Comparison of ENCODE assay signal across 2 cellular contexts in the genomic region with DNA sequence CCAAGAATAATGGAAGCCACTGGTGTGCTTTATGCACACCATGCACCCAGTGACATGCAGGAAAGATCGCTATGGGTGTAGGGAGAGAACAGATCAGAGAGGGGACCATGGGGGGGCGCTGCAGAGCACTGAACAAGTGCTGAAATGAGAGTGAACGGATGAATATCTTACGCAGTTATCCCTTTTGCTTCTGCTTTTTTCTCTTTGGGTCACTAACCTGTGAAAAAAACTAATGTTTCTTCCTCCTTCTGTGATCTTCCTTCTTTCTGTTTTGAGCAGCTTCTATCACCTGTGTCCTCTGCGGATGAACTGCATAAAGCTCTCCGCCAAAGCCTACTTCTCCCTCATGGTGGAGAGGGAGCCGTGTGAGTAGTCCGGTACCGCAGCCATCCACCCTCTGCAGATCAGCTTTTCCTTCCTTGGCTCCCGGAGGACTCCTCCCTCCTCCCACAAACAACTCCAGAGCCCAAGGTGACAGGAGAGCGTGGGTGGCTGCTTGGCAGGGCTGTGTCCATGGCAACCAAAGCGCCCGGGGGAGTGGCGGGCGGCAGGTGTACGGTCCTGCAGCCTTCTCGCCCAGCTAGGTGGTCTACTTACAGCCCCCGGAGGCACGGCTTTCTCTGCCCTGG.
TF ChIP-seq lines count a peak whose summit lies in the region.

No MANE protein-coding gene starts in this region.

TF ChIP-seq in Ishikawa, 13 proteins besides CTCF, POLR2A, EP300 and RAD21 (continued from another document):
- no peak for TF ChIP-seq TAF1 (IDR thresholded peaks at IDR 0.05; ENCODE audit: low read depth)
- peak; percentile 99 for TF ChIP-seq EGR1 (IDR thresholded peaks at IDR 0.05)
- TF ChIP-seq YY1 (IDR thresholded peaks at IDR 0.05; ENCODE audit: low read depth), result no peak
- TF ChIP-seq, protein P1, sequence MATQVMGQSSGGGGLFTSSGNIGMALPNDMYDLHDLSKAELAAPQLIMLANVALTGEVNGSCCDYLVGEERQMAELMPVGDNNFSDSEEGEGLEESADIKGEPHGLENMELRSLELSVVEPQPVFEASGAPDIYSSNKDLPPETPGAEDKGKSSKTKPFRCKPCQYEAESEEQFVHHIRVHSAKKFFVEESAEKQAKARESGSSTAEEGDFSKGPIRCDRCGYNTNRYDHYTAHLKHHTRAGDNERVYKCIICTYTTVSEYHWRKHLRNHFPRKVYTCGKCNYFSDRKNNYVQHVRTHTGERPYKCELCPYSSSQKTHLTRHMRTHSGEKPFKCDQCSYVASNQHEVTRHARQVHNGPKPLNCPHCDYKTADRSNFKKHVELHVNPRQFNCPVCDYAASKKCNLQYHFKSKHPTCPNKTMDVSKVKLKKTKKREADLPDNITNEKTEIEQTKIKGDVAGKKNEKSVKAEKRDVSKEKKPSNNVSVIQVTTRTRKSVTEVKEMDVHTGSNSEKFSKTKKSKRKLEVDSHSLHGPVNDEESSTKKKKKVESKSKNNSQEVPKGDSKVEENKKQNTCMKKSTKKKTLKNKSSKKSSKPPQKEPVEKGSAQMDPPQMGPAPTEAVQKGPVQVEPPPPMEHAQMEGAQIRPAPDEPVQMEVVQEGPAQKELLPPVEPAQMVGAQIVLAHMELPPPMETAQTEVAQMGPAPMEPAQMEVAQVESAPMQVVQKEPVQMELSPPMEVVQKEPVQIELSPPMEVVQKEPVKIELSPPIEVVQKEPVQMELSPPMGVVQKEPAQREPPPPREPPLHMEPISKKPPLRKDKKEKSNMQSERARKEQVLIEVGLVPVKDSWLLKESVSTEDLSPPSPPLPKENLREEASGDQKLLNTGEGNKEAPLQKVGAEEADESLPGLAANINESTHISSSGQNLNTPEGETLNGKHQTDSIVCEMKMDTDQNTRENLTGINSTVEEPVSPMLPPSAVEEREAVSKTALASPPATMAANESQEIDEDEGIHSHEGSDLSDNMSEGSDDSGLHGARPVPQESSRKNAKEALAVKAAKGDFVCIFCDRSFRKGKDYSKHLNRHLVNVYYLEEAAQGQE (IDR thresholded peaks at IDR 0.05; ENCODE audit: low read depth), result no peak

TF ChIP-seq in GM12878, 131 proteins besides CTCF, POLR2A, EP300 and RAD21 (continued from another document):
- TF ChIP-seq FOS (IDR thresholded peaks at IDR 0.05; ENCODE audit: borderline replicate concordance, extremely low read depth, insufficient read length) (no peak), NFIC (IDR thresholded peaks at IDR 0.05; ENCODE audit: low read depth, low read length) (0 out of 2 replicates have a peak, but pooled peaks have one; percentile 20), EGR1 (IDR thresholded peaks at IDR 0.05; ENCODE audit: borderline replicate concordance in 1 of 2, low read depth in 2 of 2, low read length in 2 of 2) (peak in 1 of 2 experiments; percentile 74; a peak in 2 of 3 replicates), POLR2AphosphoS2 (IDR thresholded peaks at IDR 0.05; ENCODE audit: low read depth, low read length) (no peak), HDGF (IDR thresholded peaks at IDR 0.05) (no peak), KAT2A (conservative IDR thresholded peaks at IDR 0.05; ENCODE audit: control insufficient read depth, low read depth, low read length) (no peak), BMI1 (IDR thresholded peaks at IDR 0.05; ENCODE audit: borderline replicate concordance) (no peak), NBN (IDR thresholded peaks at IDR 0.05) (no peak), MTA2 (IDR thresholded peaks at IDR 0.05; ENCODE audit: low read depth) (peak; percentile 66; the same call in 1 of the 2 replicates), RELA (IDR thresholded peaks at IDR 0.05; ENCODE audit: borderline replicate concordance, partially characterized antibody) (no peak), RAD51 (IDR thresholded peaks at IDR 0.05) (no peak), BCL11A (IDR thresholded peaks at IDR 0.05; ENCODE audit: low read depth, low read length) (no peak), JUNB (IDR thresholded peaks at IDR 0.05) (no peak), CREB1 (IDR thresholded peaks at IDR 0.05; ENCODE audit: low read depth) (no peak), ZSCAN29 (IDR thresholded peaks at IDR 0.05) (no peak), GABPA (IDR thresholded peaks at IDR 0.05; ENCODE audit: low read depth) (no peak), EED (IDR thresholded peaks at IDR 0.05; ENCODE audit: low read depth) (peak; percentile 55; the same call in 1 of the 2 replicates), SREBF2 (IDR thresholded peaks at IDR 0.05; ENCODE audit: low read length) (no peak), MYC (IDR thresholded peaks at IDR 0.05; ENCODE audit: insufficient read depth, insufficient read length, insufficient replicate concordance, low read length, severe bottlenecking) (no peak), DPF2 (IDR thresholded peaks at IDR 0.05) (peak; percentile 59), HCFC1 (IDR thresholded peaks at IDR 0.05; ENCODE audit: low read length) (no peak), STAT3 (IDR thresholded peaks at IDR 0.05; ENCODE audit: low read depth, low read length) (no peak), SUZ12 (IDR thresholded peaks at IDR 0.05; ENCODE audit: unreplicated experiment) (no peak), IKZF2 (IDR thresholded peaks at IDR 0.05) (peak; percentile 36 to 59; a peak in 3 of 4 replicates), CHD1 (IDR thresholded peaks at IDR 0.05; ENCODE audit: low read depth, low read length) (no peak), PML (IDR thresholded peaks at IDR 0.05; ENCODE audit: low read length) (no peak), IKZF1 (conservative IDR thresholded peaks at IDR 0.05) (peak; percentile 65)
- TF ChIP-seq, protein P2, sequence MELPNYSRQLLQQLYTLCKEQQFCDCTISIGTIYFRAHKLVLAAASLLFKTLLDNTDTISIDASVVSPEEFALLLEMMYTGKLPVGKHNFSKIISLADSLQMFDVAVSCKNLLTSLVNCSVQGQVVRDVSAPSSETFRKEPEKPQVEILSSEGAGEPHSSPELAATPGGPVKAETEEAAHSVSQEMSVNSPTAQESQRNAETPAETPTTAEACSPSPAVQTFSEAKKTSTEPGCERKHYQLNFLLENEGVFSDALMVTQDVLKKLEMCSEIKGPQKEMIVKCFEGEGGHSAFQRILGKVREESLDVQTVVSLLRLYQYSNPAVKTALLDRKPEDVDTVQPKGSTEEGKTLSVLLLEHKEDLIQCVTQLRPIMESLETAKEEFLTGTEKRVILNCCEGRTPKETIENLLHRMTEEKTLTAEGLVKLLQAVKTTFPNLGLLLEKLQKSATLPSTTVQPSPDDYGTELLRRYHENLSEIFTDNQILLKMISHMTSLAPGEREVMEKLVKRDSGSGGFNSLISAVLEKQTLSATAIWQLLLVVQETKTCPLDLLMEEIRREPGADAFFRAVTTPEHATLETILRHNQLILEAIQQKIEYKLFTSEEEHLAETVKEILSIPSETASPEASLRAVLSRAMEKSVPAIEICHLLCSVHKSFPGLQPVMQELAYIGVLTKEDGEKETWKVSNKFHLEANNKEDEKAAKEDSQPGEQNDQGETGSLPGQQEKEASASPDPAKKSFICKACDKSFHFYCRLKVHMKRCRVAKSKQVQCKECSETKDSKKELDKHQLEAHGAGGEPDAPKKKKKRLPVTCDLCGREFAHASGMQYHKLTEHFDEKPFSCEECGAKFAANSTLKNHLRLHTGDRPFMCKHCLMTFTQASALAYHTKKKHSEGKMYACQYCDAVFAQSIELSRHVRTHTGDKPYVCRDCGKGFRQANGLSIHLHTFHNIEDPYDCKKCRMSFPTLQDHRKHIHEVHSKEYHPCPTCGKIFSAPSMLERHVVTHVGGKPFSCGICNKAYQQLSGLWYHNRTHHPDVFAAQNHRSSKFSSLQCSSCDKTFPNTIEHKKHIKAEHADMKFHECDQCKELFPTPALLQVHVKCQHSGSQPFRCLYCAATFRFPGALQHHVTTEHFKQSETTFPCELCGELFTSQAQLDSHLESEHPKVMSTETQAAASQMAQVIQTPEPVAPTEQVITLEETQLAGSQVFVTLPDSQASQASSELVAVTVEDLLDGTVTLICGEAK (IDR thresholded peaks at IDR 0.05; ENCODE audit: borderline replicate concordance), result no peak
- TF ChIP-seq, protein P3, sequence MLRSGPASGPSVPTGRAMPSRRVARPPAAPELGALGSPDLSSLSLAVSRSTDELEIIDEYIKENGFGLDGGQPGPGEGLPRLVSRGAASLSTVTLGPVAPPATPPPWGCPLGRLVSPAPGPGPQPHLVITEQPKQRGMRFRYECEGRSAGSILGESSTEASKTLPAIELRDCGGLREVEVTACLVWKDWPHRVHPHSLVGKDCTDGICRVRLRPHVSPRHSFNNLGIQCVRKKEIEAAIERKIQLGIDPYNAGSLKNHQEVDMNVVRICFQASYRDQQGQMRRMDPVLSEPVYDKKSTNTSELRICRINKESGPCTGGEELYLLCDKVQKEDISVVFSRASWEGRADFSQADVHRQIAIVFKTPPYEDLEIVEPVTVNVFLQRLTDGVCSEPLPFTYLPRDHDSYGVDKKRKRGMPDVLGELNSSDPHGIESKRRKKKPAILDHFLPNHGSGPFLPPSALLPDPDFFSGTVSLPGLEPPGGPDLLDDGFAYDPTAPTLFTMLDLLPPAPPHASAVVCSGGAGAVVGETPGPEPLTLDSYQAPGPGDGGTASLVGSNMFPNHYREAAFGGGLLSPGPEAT (IDR thresholded peaks at IDR 0.05; ENCODE audit: low read depth), result peak; percentile 38; the same call in 1 of the 2 replicates
- TF ChIP-seq, protein P4, sequence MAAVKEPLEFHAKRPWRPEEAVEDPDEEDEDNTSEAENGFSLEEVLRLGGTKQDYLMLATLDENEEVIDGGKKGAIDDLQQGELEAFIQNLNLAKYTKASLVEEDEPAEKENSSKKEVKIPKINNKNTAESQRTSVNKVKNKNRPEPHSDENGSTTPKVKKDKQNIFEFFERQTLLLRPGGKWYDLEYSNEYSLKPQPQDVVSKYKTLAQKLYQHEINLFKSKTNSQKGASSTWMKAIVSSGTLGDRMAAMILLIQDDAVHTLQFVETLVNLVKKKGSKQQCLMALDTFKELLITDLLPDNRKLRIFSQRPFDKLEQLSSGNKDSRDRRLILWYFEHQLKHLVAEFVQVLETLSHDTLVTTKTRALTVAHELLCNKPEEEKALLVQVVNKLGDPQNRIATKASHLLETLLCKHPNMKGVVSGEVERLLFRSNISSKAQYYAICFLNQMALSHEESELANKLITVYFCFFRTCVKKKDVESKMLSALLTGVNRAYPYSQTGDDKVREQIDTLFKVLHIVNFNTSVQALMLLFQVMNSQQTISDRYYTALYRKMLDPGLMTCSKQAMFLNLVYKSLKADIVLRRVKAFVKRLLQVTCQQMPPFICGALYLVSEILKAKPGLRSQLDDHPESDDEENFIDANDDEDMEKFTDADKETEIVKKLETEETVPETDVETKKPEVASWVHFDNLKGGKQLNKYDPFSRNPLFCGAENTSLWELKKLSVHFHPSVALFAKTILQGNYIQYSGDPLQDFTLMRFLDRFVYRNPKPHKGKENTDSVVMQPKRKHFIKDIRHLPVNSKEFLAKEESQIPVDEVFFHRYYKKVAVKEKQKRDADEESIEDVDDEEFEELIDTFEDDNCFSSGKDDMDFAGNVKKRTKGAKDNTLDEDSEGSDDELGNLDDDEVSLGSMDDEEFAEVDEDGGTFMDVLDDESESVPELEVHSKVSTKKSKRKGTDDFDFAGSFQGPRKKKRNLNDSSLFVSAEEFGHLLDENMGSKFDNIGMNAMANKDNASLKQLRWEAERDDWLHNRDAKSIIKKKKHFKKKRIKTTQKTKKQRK (IDR thresholded peaks at IDR 0.05; ENCODE audit: low read depth, low read length), result no peak
- TF ChIP-seq, protein P5, sequence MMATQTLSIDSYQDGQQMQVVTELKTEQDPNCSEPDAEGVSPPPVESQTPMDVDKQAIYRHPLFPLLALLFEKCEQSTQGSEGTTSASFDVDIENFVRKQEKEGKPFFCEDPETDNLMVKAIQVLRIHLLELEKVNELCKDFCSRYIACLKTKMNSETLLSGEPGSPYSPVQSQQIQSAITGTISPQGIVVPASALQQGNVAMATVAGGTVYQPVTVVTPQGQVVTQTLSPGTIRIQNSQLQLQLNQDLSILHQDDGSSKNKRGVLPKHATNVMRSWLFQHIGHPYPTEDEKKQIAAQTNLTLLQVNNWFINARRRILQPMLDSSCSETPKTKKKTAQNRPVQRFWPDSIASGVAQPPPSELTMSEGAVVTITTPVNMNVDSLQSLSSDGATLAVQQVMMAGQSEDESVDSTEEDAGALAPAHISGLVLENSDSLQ (IDR thresholded peaks at IDR 0.05), result peak; percentile 16; the same call in 1 of the 2 replicates
- TF ChIP-seq, protein P6, sequence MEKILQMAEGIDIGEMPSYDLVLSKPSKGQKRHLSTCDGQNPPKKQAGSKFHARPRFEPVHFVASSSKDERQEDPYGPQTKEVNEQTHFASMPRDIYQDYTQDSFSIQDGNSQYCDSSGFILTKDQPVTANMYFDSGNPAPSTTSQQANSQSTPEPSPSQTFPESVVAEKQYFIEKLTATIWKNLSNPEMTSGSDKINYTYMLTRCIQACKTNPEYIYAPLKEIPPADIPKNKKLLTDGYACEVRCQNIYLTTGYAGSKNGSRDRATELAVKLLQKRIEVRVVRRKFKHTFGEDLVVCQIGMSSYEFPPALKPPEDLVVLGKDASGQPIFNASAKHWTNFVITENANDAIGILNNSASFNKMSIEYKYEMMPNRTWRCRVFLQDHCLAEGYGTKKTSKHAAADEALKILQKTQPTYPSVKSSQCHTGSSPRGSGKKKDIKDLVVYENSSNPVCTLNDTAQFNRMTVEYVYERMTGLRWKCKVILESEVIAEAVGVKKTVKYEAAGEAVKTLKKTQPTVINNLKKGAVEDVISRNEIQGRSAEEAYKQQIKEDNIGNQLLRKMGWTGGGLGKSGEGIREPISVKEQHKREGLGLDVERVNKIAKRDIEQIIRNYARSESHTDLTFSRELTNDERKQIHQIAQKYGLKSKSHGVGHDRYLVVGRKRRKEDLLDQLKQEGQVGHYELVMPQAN (conservative IDR thresholded peaks at IDR 0.05), result no peak
- TF ChIP-seq, protein P7, sequence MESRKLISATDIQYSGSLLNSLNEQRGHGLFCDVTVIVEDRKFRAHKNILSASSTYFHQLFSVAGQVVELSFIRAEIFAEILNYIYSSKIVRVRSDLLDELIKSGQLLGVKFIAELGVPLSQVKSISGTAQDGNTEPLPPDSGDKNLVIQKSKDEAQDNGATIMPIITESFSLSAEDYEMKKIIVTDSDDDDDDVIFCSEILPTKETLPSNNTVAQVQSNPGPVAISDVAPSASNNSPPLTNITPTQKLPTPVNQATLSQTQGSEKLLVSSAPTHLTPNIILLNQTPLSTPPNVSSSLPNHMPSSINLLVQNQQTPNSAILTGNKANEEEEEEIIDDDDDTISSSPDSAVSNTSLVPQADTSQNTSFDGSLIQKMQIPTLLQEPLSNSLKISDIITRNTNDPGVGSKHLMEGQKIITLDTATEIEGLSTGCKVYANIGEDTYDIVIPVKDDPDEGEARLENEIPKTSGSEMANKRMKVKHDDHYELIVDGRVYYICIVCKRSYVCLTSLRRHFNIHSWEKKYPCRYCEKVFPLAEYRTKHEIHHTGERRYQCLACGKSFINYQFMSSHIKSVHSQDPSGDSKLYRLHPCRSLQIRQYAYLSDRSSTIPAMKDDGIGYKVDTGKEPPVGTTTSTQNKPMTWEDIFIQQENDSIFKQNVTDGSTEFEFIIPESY (IDR thresholded peaks at IDR 0.05), result peak; percentile 89
- TF ChIP-seq, protein P8, sequence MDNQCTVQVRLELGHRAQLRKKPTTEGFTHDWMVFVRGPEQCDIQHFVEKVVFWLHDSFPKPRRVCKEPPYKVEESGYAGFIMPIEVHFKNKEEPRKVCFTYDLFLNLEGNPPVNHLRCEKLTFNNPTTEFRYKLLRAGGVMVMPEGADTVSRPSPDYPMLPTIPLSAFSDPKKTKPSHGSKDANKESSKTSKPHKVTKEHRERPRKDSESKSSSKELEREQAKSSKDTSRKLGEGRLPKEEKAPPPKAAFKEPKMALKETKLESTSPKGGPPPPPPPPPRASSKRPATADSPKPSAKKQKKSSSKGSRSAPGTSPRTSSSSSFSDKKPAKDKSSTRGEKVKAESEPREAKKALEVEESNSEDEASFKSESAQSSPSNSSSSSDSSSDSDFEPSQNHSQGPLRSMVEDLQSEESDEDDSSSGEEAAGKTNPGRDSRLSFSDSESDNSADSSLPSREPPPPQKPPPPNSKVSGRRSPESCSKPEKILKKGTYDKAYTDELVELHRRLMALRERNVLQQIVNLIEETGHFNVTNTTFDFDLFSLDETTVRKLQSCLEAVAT (IDR thresholded peaks at IDR 0.05), result 0 out of 2 replicates have a peak, but pooled peaks have one; percentile 14
